Comparison of ENCODE assay signal across 33 cellular contexts in the genomic region with DNA sequence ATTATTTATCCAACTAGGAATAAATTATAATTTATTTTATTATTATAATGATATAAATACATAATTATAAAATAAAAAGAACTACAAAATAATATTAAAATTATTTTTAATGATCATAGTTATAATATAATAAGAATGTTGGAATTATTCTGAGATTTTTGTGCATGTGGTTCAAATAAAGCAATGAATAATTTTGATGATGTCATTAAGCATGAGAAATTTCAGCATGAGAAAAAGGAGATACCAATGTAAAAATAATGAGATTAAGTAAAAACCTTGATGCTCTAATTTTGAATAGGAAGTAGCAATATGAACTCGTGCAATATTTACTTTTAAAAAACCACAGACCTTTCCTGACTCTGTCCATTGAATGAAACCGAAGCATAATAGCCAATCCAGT.
"Had no signal": no experiment of that assay in that cellular context is flagged by ENCODE, and none has a peak within 500 bp of the region (broad histone marks: within the 10 kb centered on the region; RNA-seq: fewer than 3 reads in every experiment).

No MANE protein-coding gene starts in this region.

- H3K27ac Mint-ChIP-seq: activated B cell treated with CpG ODN at 0.5 μM for 24 hours; activated CD8-positive, alpha-beta T cell treated with anti-CD3 and anti-CD28 coated beads for 36 hours; activated naive CD8-positive, alpha-beta T cell; activated T-helper 17 cell treated with anti-CD3 and anti-CD28 coated beads, Interleukin-2, amount 50 U/mL, for 72 hours; T-helper 17 cell; T-helper 2 cell treated with Interferon-gamma antibody and Interleukin-4, amounts not matched to agents 5 μg/mL and 100 μg/mL, for 36 hours had no signal

- H3K27me3 ChIP-seq: adrenal gland, body of pancreas, esophagus squamous epithelium had no signal

- H3K27ac ChIP-seq: adrenal gland, body of pancreas, epithelial cell of prostate, esophagus squamous epithelium had no signal

- DNase-seq: activated B cell treated with CpG ODN at 0.5 μM for 24 hours; activated CD4-positive, alpha-beta T cell treated with anti-CD3 and anti-CD28 coated beads for 48 hours; activated CD4-positive, alpha-beta T cell treated with anti-CD3 and anti-CD28 coated beads, Interleukin-2, amount 50 U/mL, for 1 hour; activated CD4-positive, alpha-beta T cell treated with anti-CD3 and anti-CD28 coated beads, Interleukin-2, amount 50 U/mL, for 48 hours; activated CD8-positive, alpha-beta memory T cell treated with anti-CD3 and anti-CD28 coated beads for 24 hours; activated CD8-positive, alpha-beta T cell treated with anti-CD3 and anti-CD28 coated beads for 36 hours; activated effector memory CD4-positive, alpha-beta T cell treated with Interleukin-2 at 50 U/mL for 16 hours; activated gamma-delta T cell treated with Interleukin-2 at 50 U/mL for 16 hours; activated naive CD4-positive, alpha-beta T cell treated with anti-CD3 and anti-CD28 coated beads, Interleukin-2, amount 50 U/mL, for 16 hours; activated naive CD4-positive, alpha-beta T cell treated with Interleukin-2 at 50 U/mL for 16 hours; activated T-cell treated with anti-CD3 and anti-CD28 coated beads, Interleukin-2, amount 50 U/mL, for 4 hours; adrenal gland; amygdala; aorta; body of pancreas; caudate nucleus; cortex of kidney; dermis blood vessel endothelial cell; effector CD4-positive, alpha-beta T cell; esophagus squamous epithelium; foreskin melanocyte; head of caudate nucleus; T-helper 1 cell; T-helper 17 cell; T1000 had no signal

- H3K36me3 ChIP-seq: adrenal gland, esophagus squamous epithelium had no signal

- H3K9me3 ChIP-seq: adrenal gland, body of pancreas, esophagus squamous epithelium had no signal

- H3K36me3 Mint-ChIP-seq: activated naive CD8-positive, alpha-beta T cell had no signal

- H3K4me1 Mint-ChIP-seq: activated B cell treated with CpG ODN at 0.5 μM for 24 hours; activated T-helper 17 cell treated with anti-CD3 and anti-CD28 coated beads, Interleukin-2, amount 50 U/mL, for 72 hours; T-helper 17 cell had no signal

- H3K27me3 Mint-ChIP-seq: activated B cell treated with CpG ODN at 0.5 μM for 24 hours; activated naive CD8-positive, alpha-beta T cell; activated T-helper 17 cell treated with anti-CD3 and anti-CD28 coated beads, Interleukin-2, amount 50 U/mL, for 72 hours; T-helper 17 cell had no signal

- FAIRE-seq: colon, endometrium, endothelial cell of umbilical vein had no signal

- H3K4me3 Mint-ChIP-seq: activated B cell treated with CpG ODN at 0.5 μM for 24 hours; activated CD8-positive, alpha-beta T cell treated with anti-CD3 and anti-CD28 coated beads for 36 hours; activated naive CD8-positive, alpha-beta T cell; activated T-cell treated with anti-CD3 and anti-CD28 coated beads, Interleukin-2, amount 50 U/mL, for 4 hours; activated T-helper 17 cell treated with anti-CD3 and anti-CD28 coated beads, Interleukin-2, amount 50 U/mL, for 72 hours; T-helper 17 cell; T-helper 2 cell treated with Interferon-gamma antibody and Interleukin-4, amounts not matched to agents 5 μg/mL and 100 μg/mL, for 36 hours had no signal

- ATAC-seq: activated CD4-positive, CD25-positive, alpha-beta regulatory T cell treated with anti-CD3 and anti-CD28 coated beads, Interleukin-2, amount 50 U/mL, for 24 hours; activated CD8-positive, alpha-beta T cell treated with anti-CD3 and anti-CD28 coated beads for 36 hours; activated T-cell treated with anti-CD3 and anti-CD28 coated beads, Interleukin-2, amount 50 U/mL, for 4 hours; activated T-helper 17 cell treated with anti-CD3 and anti-CD28 coated beads, Interleukin-2, amount 50 U/mL, for 72 hours; body of pancreas; T-helper 17 cell had no signal

- H3K4me3 ChIP-seq: adrenal gland, body of pancreas, esophagus squamous epithelium had no signal

- H3K9me3 Mint-ChIP-seq: activated B cell treated with CpG ODN at 0.5 μM for 24 hours; activated CD8-positive, alpha-beta T cell treated with anti-CD3 and anti-CD28 coated beads for 36 hours; activated T-cell treated with anti-CD3 and anti-CD28 coated beads, Interleukin-2, amount 50 U/mL, for 4 hours; activated T-helper 17 cell treated with anti-CD3 and anti-CD28 coated beads, Interleukin-2, amount 50 U/mL, for 72 hours; T-helper 2 cell treated with Interferon-gamma antibody and Interleukin-4, amounts not matched to agents 5 μg/mL and 100 μg/mL, for 36 hours had no signal
